20 cellular contexts compared by ENCODE assay signal in the genomic region with DNA sequence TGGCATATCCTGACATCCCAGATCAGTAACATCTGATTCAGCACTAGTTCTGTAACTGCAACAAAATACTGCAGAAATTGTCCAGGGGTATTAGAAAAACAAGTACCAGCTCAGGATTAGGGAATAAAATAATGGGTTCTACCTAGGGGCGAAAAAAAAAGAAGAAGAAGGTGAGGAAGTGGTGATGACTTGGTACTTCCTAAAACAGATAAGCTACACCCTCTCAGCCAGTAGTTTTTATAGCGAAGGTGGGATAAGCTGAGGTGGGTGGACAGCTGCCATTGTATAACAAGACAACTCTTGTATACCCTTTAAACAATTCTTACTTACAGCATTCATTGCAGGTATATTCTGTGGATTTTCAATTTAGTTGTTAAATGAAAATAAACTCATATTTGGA.
"Had no signal": no experiment of that assay in that cellular context is flagged by ENCODE, and none has a peak within 500 bp of the region (broad histone marks: within the 10 kb centered on the region; RNA-seq: fewer than 3 reads in every experiment).

No MANE protein-coding gene starts in this region.

- FAIRE-seq: small intestine had no signal

- H3K9ac ChIP-seq: parathyroid adenoma had no signal

- H3K4me3 Mint-ChIP-seq: activated naive CD8-positive, alpha-beta T cell; activated T-cell treated with anti-CD3 and anti-CD28 coated beads, Interleukin-2, amount 50 U/mL, for 72 hours; dendritic cell treated with granulocyte-macrophage colony-stimulating factor and Interleukin-4, amounts not matched to agents 40 ng/mL and 50 ng/mL, for 4 days; immature natural killer cell; natural killer cell had no signal

- H3K27me3 ChIP-seq: esophagus squamous epithelium, heart right ventricle, right lobe of liver, upper lobe of left lung had no signal

- H2AFZ ChIP-seq: parathyroid adenoma had no signal

- H3K27me3 Mint-ChIP-seq: activated naive CD8-positive, alpha-beta T cell; dendritic cell treated with granulocyte-macrophage colony-stimulating factor and Interleukin-4, amounts not matched to agents 40 ng/mL and 50 ng/mL, for 4 days had no signal

- H3K9me3 ChIP-seq: esophagus squamous epithelium, right lobe of liver, thoracic aorta, upper lobe of left lung had no signal

- H3K27ac ChIP-seq: esophagus squamous epithelium, parathyroid adenoma, right lobe of liver, thoracic aorta had no signal

- H3K9me3 Mint-ChIP-seq: immature natural killer cell, natural killer cell had no signal

- DNase-seq: activated CD4-positive, alpha-beta T cell treated with anti-CD3 and anti-CD28 coated beads, Interleukin-2, amount 50 U/mL, for 1 hour; activated CD8-positive, alpha-beta memory T cell treated with anti-CD3 and anti-CD28 coated beads, Interleukin-2, amount 50 U/mL, for 4 hours; activated gamma-delta T cell; activated T-cell treated with anti-CD3 and anti-CD28 coated beads, Interleukin-2, amount 50 U/mL, for 72 hours; effector CD8-positive, alpha-beta T cell; esophagus squamous epithelium; heart right ventricle; immature natural killer cell; kidney glomerular epithelial cell; left ventricle myocardium superior; natural killer cell; right lobe of liver; small intestine; stimulated activated CD4-positive, alpha-beta T cell treated with anti-CD3 and anti-CD28 coated beads, Interleukin-15, amount 100 ng/mL, for 24 hours; stimulated activated CD4-positive, alpha-beta T cell treated with anti-CD3 and anti-CD28 coated beads, Interleukin-2, amount 100 ng/mL, for 48 hours had no signal

- ATAC-seq: activated T-cell treated with anti-CD3 and anti-CD28 coated beads, Interleukin-2, amount 50 U/mL, for 72 hours; heart right ventricle; left ventricle myocardium superior; right lobe of liver had no signal

- H3K4me1 ChIP-seq: parathyroid adenoma had no signal

- H3K36me3 ChIP-seq: esophagus squamous epithelium, heart right ventricle, right lobe of liver, thoracic aorta, upper lobe of left lung had no signal

- H3K4me3 ChIP-seq: esophagus squamous epithelium, heart right ventricle, right lobe of liver, thoracic aorta, upper lobe of left lung had no signal

- H3K27ac Mint-ChIP-seq: activated naive CD8-positive, alpha-beta T cell; activated T-cell treated with anti-CD3 and anti-CD28 coated beads, Interleukin-2, amount 50 U/mL, for 72 hours; dendritic cell treated with granulocyte-macrophage colony-stimulating factor and Interleukin-4, amounts not matched to agents 40 ng/mL and 50 ng/mL, for 4 days; immature natural killer cell had no signal

- H3K36me3 Mint-ChIP-seq: immature natural killer cell, natural killer cell had no signal
